8 cellular contexts compared by ENCODE assay signal in genomic region chr1:77218477-77219165, GRCh38. TPM values are rescaled to one million over a fixed set of nuclear protein-coding genes. Genes with fewer than 3 reads are reported as not detected.
DNase-seq lines count a peak whose midpoint lies in the region; ATAC-seq and TF ChIP-seq lines count a peak whose summit lies in the region.

No MANE protein-coding gene starts in this region.

- DNase-seq in activated CD4-positive, CD25-positive, alpha-beta regulatory T cell (lab: John Stamatoyannopoulos, UW) = no peak
- peak; percentile 54 for DNase-seq in NCI-H69 (lab: John Stamatoyannopoulos, UW)
- DNase-seq in cerebellar cortex (ENCODE audit: low spot score) = peak; percentile 61
- no peak for DNase-seq in lung (ENCODE audit: low spot score)
- DNase-seq in tibial nerve (ENCODE audit: low spot score in 2 of 2) = no peak
- DNase-seq in NK-92 treated with Interleukin-12 subunit alpha and Interleukin-12 subunit beta, amount 100 ng/mL, for 24 hours (lab: John Stamatoyannopoulos, UW) = no peak

- H3K4me1 ChIP-seq in lung (ENCODE audit: control insufficient read depth in 2 of 2, insufficient read depth in 2 of 2, low read length in 2 of 2) (peaks cover 0 to 3% of the 10 kb centered on the region in 2 donors), tibial nerve (peaks cover 0 to 27% (median 5%) of the 10 kb centered on the region in 4 donors)

- no peak for TF ChIP-seq EP300 in tibial nerve (IDR thresholded peaks at IDR 0.05)

- H3K9me3 ChIP-seq in lung (ENCODE audit: control insufficient read depth in 2 of 2, insufficient read depth in 1 of 2, low read length in 1 of 2) = no peaks in the 10 kb centered on the region
- no peaks in the 10 kb centered on the region for H3K9me3 ChIP-seq in tibial nerve

- H3K27me3 ChIP-seq in lung (ENCODE audit: control insufficient read depth, insufficient read depth) (no peaks in the 10 kb centered on the region), tibial nerve (no peaks in the 10 kb centered on the region)

- H3K36me3 ChIP-seq in lung (ENCODE audit: control insufficient read depth in 2 of 2, insufficient read depth in 2 of 2, low read length in 2 of 2) (no peaks in the 10 kb centered on the region), tibial nerve (peaks cover 0 to 14% (median 0%) of the 10 kb centered on the region in 3 donors)

- H3K27ac ChIP-seq in lung (ENCODE audit: low read depth in 1 of 2, low read length in 1 of 2) (peak overlapping the region; percentile 90 to 98), tibial nerve (peak overlapping the region; percentile 83 to 94 (median 86))

- 8 to 11% methylated on average over 12 of the region's 12 CpGs for WGBS in lung, 2 donors
- 5% methylated on average over 12 of the region's 12 CpGs for whole genome bisulfite sequencing in tibial nerve, 2 donors

- H3K4me3 ChIP-seq in lung (peak overlapping the region; percentile 97), tibial nerve (peak overlapping the region; percentile 65 to 93 (median 74))

- ATAC-seq in activated CD4-positive, CD25-positive, alpha-beta regulatory T cell treated with anti-CD3 and anti-CD28 coated beads, Interleukin-2, amount 50 U/mL, for 24 hours = peak; percentile 22 to 37
- peak; percentile 37 for ATAC-seq in HG02798 (IDR thresholded peaks at IDR 0.05; ENCODE audit: poor library complexity, unreplicated experiment)
- ATAC-seq in lung (ENCODE audit: insufficient read depth, low FRiP score) = peak; percentile 10

- TF ChIP-seq POLR2A in tibial nerve (IDR thresholded peaks at IDR 0.05) = no peak

- TF ChIP-seq CTCF in lung (IDR thresholded peaks at IDR 0.05; ENCODE audit: control extremely low read depth, extremely low read depth) (no peak), tibial nerve (IDR thresholded peaks at IDR 0.05) (no peak)

RNA-seq across cellular contexts. Expression of gene PIGK, which starts 0.6 kb away (rescaled TPM):
- 10 to 100 TPM; 24.3 to 30.2 TPM for total RNA-seq in lung
- polyA plus RNA-seq in lung = 10 to 100 TPM in 1 of 2 donors, 1 to 10 TPM in 1; 7.9 to 11.5 TPM
- 10 to 100 TPM; 15.3 to 27.2 (median 20.9) TPM for total RNA-seq in tibial nerve

Comparison
In these comparisons a context has a peak if more than half of its experiments do, and no peak if none do; other contexts are left out.
1. DNase-seq: peak in NCI-H69 (single experiment) and cerebellar cortex (single experiment); none in activated CD4-positive, CD25-positive, alpha-beta regulatory T cell (0 of 4), lung (single experiment), tibial nerve (0 of 2) and NK-92 treated with Interleukin-12 subunit alpha and Interleukin-12 subunit beta, amount 100 ng/mL, for 24 hours (single experiment).
2. Peak in every context shown above with its lines, with median percentiles within 50 percentile points of each other: ATAC-seq.